ENCODE assay signal across 11 cellular contexts in the genomic region with DNA sequence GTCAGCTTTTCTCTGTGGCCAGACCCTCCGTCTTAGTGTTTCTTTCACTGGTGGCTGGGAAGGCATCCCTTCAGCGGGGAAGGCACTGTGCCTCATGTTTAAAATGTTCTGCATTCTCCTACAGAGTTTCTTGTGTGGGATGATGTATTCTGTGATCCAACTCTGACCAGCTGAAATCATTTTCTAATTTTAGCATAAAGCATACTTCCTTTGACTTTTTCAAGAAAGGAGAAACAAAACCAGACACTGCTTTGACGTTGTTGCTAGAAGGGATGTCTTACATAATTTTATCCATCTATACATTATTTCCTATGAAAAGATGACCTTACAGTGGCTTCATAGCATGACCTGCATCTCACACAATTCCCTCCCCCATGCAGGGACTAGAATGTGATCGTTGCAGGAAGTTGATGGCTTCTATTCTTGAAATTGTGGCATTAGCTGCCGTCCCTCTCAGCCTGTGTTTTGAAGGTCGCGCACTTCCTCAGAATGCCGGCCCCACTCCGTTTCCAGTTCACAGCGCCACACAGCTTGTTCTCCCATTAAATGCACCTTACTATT. TPM values are rescaled to one million over a fixed set of nuclear protein-coding genes. Genes with fewer than 3 reads are reported as not detected.
A peak's percentile ranks its signal among the peaks of the same experiment; 100 is the strongest.
DNase-seq lines count a peak whose midpoint lies in the region; TF ChIP-seq lines count a peak whose summit lies in the region.
"Had no signal": no experiment of that assay in that cellular context is flagged by ENCODE, and none has a peak within 500 bp of the region (broad histone marks: within the 10 kb centered on the region; RNA-seq: fewer than 3 reads in every experiment).

No MANE protein-coding gene starts in this region.

- BruUV-seq in A673 (replicated peaks; lab: Mats Ljungman, UMichigan) = no TSS peak

- H3K27me3 ChIP-seq in BJ (ENCODE audit: control insufficient read depth, insufficient read depth, low read length) = no peaks in the 10 kb centered on the region
- no peaks in the 10 kb centered on the region for H3K27me3 ChIP-seq in SJSA1 (replicated peaks)
- H3K27me3 ChIP-seq in prostate gland (replicated peaks; ENCODE audit: insufficient read depth) = no peaks in the 10 kb centered on the region
- no peaks in the 10 kb centered on the region for H3K27me3 ChIP-seq in testis
- no peaks in the 10 kb centered on the region for H3K27me3 ChIP-seq in A673 (replicated peaks; ENCODE audit: insufficient read depth, low read depth, low read length, poor library complexity)
- H3K27me3 ChIP-seq: SJCRH30 had no signal

- DNase-seq in BJ (ENCODE audit: low read depth) = peak; percentile 30
- peak; percentile 66 to 92 for DNase-seq in SJSA1 (ENCODE audit: low read depth in 1 of 2, low spot score in 2 of 2)
- DNase-seq in fibroblast of villous mesenchyme (ENCODE audit: low read depth) = peak; percentile 64
- DNase-seq in prostate gland (ENCODE audit: low spot score) = no peak
- DNase-seq in testis = no peak
- no peak for DNase-seq in 8988T
- no peak for DNase-seq in A673 (ENCODE audit: low spot score)
- no peak for DNase-seq in H4 (ENCODE audit: low spot score)
- DNase-seq: DMS53, SJCRH30 had no signal

- H3K9me3 ChIP-seq in SJSA1 (replicated peaks) = no peaks in the 10 kb centered on the region
- no peaks in the 10 kb centered on the region for H3K9me3 ChIP-seq in prostate gland
- no peaks in the 10 kb centered on the region for H3K9me3 ChIP-seq in testis
- no peaks in the 10 kb centered on the region for H3K9me3 ChIP-seq in A673 (ENCODE audit: low read depth, low read length, poor library complexity, severe bottlenecking)
- H3K9me3 ChIP-seq: SJCRH30 had no signal

- TF ChIP-seq POLR2A in prostate gland (IDR thresholded peaks at IDR 0.05) = no peak
- TF ChIP-seq POLR2A in testis (IDR thresholded peaks at IDR 0.05) = no peak

- CTCF ChIA-PET in BJ (lab: Yijun Ruan, JAX) (interaction anchor here (0.6 to 2.6 kb wide), 6 partner anchors 9 to 246 kb away, joined by 3 to 9 read pairs (median 4); no protein-coding TSS in a partner anchor), A673 (lab: Charles Lee) (no interaction called here)

- POLR2A ChIA-PET in BJ (lab: Charles Lee) = no interaction called here
- POLR2A ChIA-PET in A673 (lab: Charles Lee; ENCODE audit: low non-redundant PET) = no interaction called here

- H3K27ac ChIP-seq in SJSA1 (peak overlapping the region; percentile 93), prostate gland (peak overlapping the region; percentile 83 to 89), testis (peak overlapping the region in 1 of 2 donors; percentile 58), A673 (ENCODE audit: low read depth, low read length, poor library complexity, severe bottlenecking) (no peak overlapping the region)
- H3K27ac ChIP-seq: SJCRH30 had no signal

- TF ChIP-seq CTCF in BJ (IDR thresholded peaks at IDR 0.05; ENCODE audit: insufficient read depth, low read depth, low read length) (no peak), fibroblast of villous mesenchyme (IDR thresholded peaks at IDR 0.05; ENCODE audit: insufficient read depth, low read depth, low read length) (no peak), prostate gland (IDR thresholded peaks at IDR 0.05) (no peak), testis (IDR thresholded peaks at IDR 0.05) (no peak), A673 (conservative IDR thresholded peaks at IDR 0.05; ENCODE audit: low read depth, low read length) (no peak)

- H3K4me3 ChIP-seq in BJ (ENCODE audit: low read depth, low read length) = no peak overlapping the region
- H3K4me3 ChIP-seq in SJSA1 = no peak overlapping the region
- no peak overlapping the region for H3K4me3 ChIP-seq in fibroblast of villous mesenchyme (ENCODE audit: low read depth, low read length)
- H3K4me3 ChIP-seq in prostate gland = no peak overlapping the region
- no peak overlapping the region for H3K4me3 ChIP-seq in testis
- H3K4me3 ChIP-seq in A673 (ENCODE audit: low read depth, low read length, poor library complexity, severe bottlenecking) = no peak overlapping the region
- H3K4me3 ChIP-seq: SJCRH30 had no signal

- H3K36me3 ChIP-seq in BJ (ENCODE audit: control insufficient read depth, insufficient read depth, low read length) = peaks cover 37% of the 10 kb centered on the region
- H3K36me3 ChIP-seq in SJSA1 = peaks cover 89% of the 10 kb centered on the region
- H3K36me3 ChIP-seq in prostate gland = peaks cover 4 to 7% of the 10 kb centered on the region in 2 donors
- H3K36me3 ChIP-seq in testis (ENCODE audit: low read depth, missing control alignments) = no peaks in the 10 kb centered on the region
- peaks cover 14% of the 10 kb centered on the region for H3K36me3 ChIP-seq in A673 (ENCODE audit: insufficient read depth, low read length, poor library complexity, severe bottlenecking)
- H3K36me3 ChIP-seq: SJCRH30 had no signal

- peaks cover 36% of the 10 kb centered on the region for H3K4me1 ChIP-seq in SJSA1 (replicated peaks)
- H3K4me1 ChIP-seq in prostate gland (replicated peaks) = peaks cover 27% of the 10 kb centered on the region
- H3K4me1 ChIP-seq in testis = peaks cover 5% of the 10 kb centered on the region
- H3K4me1 ChIP-seq in A673 (ENCODE audit: insufficient read depth, low read length, poor library complexity, severe bottlenecking) = no peaks in the 10 kb centered on the region
- H3K4me1 ChIP-seq: SJCRH30 had no signal

- WGBS in prostate gland = 22% methylated on average over 10 of the region's 10 CpGs
- WGBS in testis, 2 donors = 40 to 43% methylated on average over 10 of the region's 10 CpGs

- intact Hi-C loops in prostate gland (cut with DNase I) = loop anchor here (5.0 kb wide), 1 partner anchor 35 kb away; no protein-coding TSS in a partner anchor
- intact Hi-C loops in testis (cut with DNase I; ENCODE audit: low total_unique reads) = no loop called here
- intact Hi-C loops in A673 (cut with micrococcal nuclease; ENCODE audit: unreplicated experiment) = no loop called here

RNA-seq across cellular contexts. Expression of a gene that starts 38.6 kb away (rescaled TPM):
- polyA plus RNA-seq in BJ (2011; rRNA removed) (0.17 and 0.54 TPM in 2 replicates), testis (ENCODE audit: insufficient read depth, low read depth, low replicate concordance) (48.9 TPM)
- not detected in 2 replicates for polyA minus RNA-seq in BJ (2011; rRNA and poly(A)+ RNA removed)
- total RNA-seq in SJSA1 (2014; rRNA removed; shearing (Covaris generic)) = 0.82 TPM in 1 of 2 replicates, not detected in the other
- total RNA-seq in fibroblast of villous mesenchyme (0.64 TPM in 1 of 2 replicates, not detected in the other), prostate gland (1 to 10 TPM in 1 of 2 donors, not detected in 1; 1.4 TPM), testis (10 to 100 TPM; 10.4 to 15.8 TPM), A673 (2021) (0.45 and 0.76 TPM in 2 replicates)
- not detected in 2 replicates for total RNA-seq in H4 (2014; rRNA removed; shearing (Covaris generic))
- total RNA-seq: SJCRH30, ureter had no signal

Comparison
In these comparisons a context has a peak if more than half of its experiments do, and no peak if none do; other contexts are left out.
1. DNase-seq: peak in BJ (single experiment), SJSA1 (2 of 2) and fibroblast of villous mesenchyme (single experiment); none in prostate gland (single experiment), testis (single experiment), 8988T (single experiment), A673 (single experiment) and H4 (single experiment).